Comparison of ENCODE assay signal across 8 cellular contexts in genomic region chr12:121296618-121297476, GRCh38. TPM values are rescaled to one million over a fixed set of nuclear protein-coding genes. Genes with fewer than 3 reads are reported as not detected.
DNase-seq lines count a peak whose midpoint lies in the region; ATAC-seq lines count a peak whose summit lies in the region.

Gene CAMKK2 (minus strand): TSS chr12:121296709. CDS start chr12:121274526, 22,183 bp downstream.

- peak; percentile 89 to 90 for ATAC-seq in CD4-positive, CD25-positive, alpha-beta regulatory T cell (ENCODE audit: low read depth in 2 of 2)
- ATAC-seq in GM19372 (IDR thresholded peaks at IDR 0.05; ENCODE audit: low read depth, unreplicated experiment) (peak; percentile 76), HG03558 (IDR thresholded peaks at IDR 0.05; ENCODE audit: extremely low read depth, unreplicated experiment) (peak; percentile 41)

- H3K4me3 Mint-ChIP-seq in CD4-positive, CD25-positive, alpha-beta regulatory T cell: peak within 1 kb of the TSS; percentile 92 to 96 (median 94)

- H3K36me3 Mint-ChIP-seq in CD4-positive, CD25-positive, alpha-beta regulatory T cell: no peaks in the 10 kb centered on the region

- H3K4me3 ChIP-seq in CD4-positive, CD25-positive, alpha-beta regulatory T cell (ENCODE audit: low read depth, low read length): peak within 1 kb of the TSS; percentile 80

- H3K27me3 ChIP-seq in CD4-positive, CD25-positive, alpha-beta regulatory T cell (ENCODE audit: control insufficient read depth, insufficient read depth, low read length): no peaks in the 10 kb centered on the region

- H3K27ac ChIP-seq in CD4-positive, CD25-positive, alpha-beta regulatory T cell (ENCODE audit: insufficient read depth, low read length, poor library complexity, severe bottlenecking): peak within 1 kb of the TSS; percentile 60

- no peaks in the 10 kb centered on the region for H3K9me3 Mint-ChIP-seq in CD4-positive, CD25-positive, alpha-beta regulatory T cell

- peak; percentile 82 to 91 (median 89) for DNase-seq in CD4-positive, CD25-positive, alpha-beta regulatory T cell
- DNase-seq in NCI-H82 treated with DMSO at 0.1 percent for 48 hours (lab: John Stamatoyannopoulos, UW; ENCODE audit: unreplicated experiment): peak; percentile 44
- peak; percentile 49 to 81 for DNase-seq in activated CD8-positive, alpha-beta memory T cell treated with anti-CD3 and anti-CD28 coated beads for 1 hour (ENCODE audit: extremely low read depth in 1 of 2, low read depth in 1 of 2)
- DNase-seq in effector CD8-positive, alpha-beta T cell (lab: John Stamatoyannopoulos, UW): peak; percentile 78
- DNase-seq in lung microvascular endothelial cell (ENCODE audit: low read depth in 2 of 2): peak; percentile 88 to 89
- DNase-seq in stimulated activated CD4-positive, alpha-beta T cell treated with anti-CD3 and anti-CD28 coated beads, TNF-alpha, amount 100 ng/mL, for 4 hours (ENCODE audit: low read depth in 3 of 3): peak; percentile 70 to 86 (median 81)

- no peaks in the 10 kb centered on the region for H3K27me3 Mint-ChIP-seq in CD4-positive, CD25-positive, alpha-beta regulatory T cell

- H3K4me1 ChIP-seq in CD4-positive, CD25-positive, alpha-beta regulatory T cell (ENCODE audit: control insufficient read depth, insufficient read depth, low read length, poor library complexity, severe bottlenecking): peaks cover 32% of the 10 kb centered on the region

- H3K9me3 ChIP-seq in CD4-positive, CD25-positive, alpha-beta regulatory T cell (ENCODE audit: control insufficient read depth in 2 of 2, low read length in 2 of 2): no peaks in the 10 kb centered on the region

- peak within 1 kb of the TSS; percentile 44 to 87 (median 74) for H3K27ac Mint-ChIP-seq in CD4-positive, CD25-positive, alpha-beta regulatory T cell

- no peaks in the 10 kb centered on the region for H3K36me3 ChIP-seq in CD4-positive, CD25-positive, alpha-beta regulatory T cell (ENCODE audit: control insufficient read depth, insufficient read depth, low read length)

- peaks cover 5 to 33% (median 21%) of the 10 kb centered on the region in 4 donors for H3K4me1 Mint-ChIP-seq in CD4-positive, CD25-positive, alpha-beta regulatory T cell

RNA-seq across cellular contexts. Expression of gene CAMKK2, which starts in this region (rescaled TPM):
- total RNA-seq in CD4-positive, CD25-positive, alpha-beta regulatory T cell: 11.7 TPM
- 10 to 100 TPM in 3 of 4 donors, 1 to 10 TPM in 1; 9.6 to 15.2 (median 13.4) TPM for polyA plus RNA-seq in CD4-positive, CD25-positive, alpha-beta regulatory T cell
- 14.8 and 31.2 TPM in 2 replicates for total RNA-seq in lung microvascular endothelial cell

Comparison
In these comparisons a context has a peak if more than half of its experiments do, and no peak if none do; other contexts are left out.
1. Peak in every context shown above with its lines: DNase-seq, ATAC-seq, H3K4me3 ChIP-seq and H3K27ac ChIP-seq.